ENCODE assay signal across 1 cellular context in the genomic region with DNA sequence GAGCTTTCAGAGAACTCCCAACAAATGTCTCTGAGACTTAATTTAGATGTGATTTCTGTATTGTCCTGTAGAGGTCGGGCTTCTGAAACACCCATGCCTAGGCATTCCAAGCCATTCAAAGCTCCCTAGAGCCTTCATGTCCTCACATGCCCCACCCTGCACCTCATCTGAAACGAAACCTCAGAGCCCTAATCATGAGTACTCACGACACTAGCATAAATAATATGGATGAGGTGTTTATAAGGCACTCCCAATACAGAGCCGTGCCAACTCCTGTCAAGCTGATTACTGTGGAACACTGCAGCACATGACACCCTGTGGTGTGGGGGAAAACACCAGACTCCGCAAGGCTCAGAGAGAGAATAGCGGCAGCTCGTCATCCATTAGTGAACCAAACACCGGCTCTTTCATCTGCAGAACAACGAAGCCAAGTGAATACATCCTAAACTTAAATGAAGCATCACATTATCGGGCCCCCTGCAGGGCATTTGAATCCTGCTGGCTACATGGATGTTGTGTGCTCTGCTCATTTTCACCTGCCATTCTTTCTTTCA.
TF ChIP-seq lines count a peak whose summit lies in the region.

No MANE protein-coding gene starts in this region.

TF ChIP-seq in K562, 482 proteins besides CTCF, POLR2A, EP300 and RAD21 (continued from another document):
- TF ChIP-seq, protein P1, sequence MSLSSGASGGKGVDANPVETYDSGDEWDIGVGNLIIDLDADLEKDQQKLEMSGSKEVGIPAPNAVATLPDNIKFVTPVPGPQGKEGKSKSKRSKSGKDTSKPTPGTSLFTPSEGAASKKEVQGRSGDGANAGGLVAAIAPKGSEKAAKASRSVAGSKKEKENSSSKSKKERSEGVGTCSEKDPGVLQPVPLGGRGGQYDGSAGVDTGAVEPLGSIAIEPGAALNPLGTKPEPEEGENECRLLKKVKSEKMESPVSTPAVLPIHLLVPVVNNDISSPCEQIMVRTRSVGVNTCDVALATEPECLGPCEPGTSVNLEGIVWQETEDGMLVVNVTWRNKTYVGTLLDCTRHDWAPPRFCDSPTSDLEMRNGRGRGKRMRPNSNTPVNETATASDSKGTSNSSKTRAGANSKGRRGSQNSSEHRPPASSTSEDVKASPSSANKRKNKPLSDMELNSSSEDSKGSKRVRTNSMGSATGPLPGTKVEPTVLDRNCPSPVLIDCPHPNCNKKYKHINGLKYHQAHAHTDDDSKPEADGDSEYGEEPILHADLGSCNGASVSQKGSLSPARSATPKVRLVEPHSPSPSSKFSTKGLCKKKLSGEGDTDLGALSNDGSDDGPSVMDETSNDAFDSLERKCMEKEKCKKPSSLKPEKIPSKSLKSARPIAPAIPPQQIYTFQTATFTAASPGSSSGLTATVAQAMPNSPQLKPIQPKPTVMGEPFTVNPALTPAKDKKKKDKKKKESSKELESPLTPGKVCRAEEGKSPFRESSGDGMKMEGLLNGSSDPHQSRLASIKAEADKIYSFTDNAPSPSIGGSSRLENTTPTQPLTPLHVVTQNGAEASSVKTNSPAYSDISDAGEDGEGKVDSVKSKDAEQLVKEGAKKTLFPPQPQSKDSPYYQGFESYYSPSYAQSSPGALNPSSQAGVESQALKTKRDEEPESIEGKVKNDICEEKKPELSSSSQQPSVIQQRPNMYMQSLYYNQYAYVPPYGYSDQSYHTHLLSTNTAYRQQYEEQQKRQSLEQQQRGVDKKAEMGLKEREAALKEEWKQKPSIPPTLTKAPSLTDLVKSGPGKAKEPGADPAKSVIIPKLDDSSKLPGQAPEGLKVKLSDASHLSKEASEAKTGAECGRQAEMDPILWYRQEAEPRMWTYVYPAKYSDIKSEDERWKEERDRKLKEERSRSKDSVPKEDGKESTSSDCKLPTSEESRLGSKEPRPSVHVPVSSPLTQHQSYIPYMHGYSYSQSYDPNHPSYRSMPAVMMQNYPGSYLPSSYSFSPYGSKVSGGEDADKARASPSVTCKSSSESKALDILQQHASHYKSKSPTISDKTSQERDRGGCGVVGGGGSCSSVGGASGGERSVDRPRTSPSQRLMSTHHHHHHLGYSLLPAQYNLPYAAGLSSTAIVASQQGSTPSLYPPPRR (CRISPR knock-in tag; IDR thresholded peaks at IDR 0.05; ENCODE audit: borderline replicate concordance): no peak
- TF ChIP-seq HEY1 (CRISPR knock-in tag; IDR thresholded peaks at IDR 0.05; ENCODE audit: borderline replicate concordance) (no peak), TEAD2 (tag; IDR thresholded peaks at IDR 0.05) (0 out of 2 replicates have a peak, but pooled peaks have one; percentile 48), DPF2 (IDR thresholded peaks at IDR 0.05) (no peak), NONO (IDR thresholded peaks at IDR 0.05; ENCODE audit: low read depth in 2 of 2, low read length in 1 of 2) (no peak), RB1 (IDR thresholded peaks at IDR 0.05; ENCODE audit: low read depth) (0 out of 2 replicates have a peak, but pooled peaks have one; percentile 28)
- TF ChIP-seq, protein P2, sequence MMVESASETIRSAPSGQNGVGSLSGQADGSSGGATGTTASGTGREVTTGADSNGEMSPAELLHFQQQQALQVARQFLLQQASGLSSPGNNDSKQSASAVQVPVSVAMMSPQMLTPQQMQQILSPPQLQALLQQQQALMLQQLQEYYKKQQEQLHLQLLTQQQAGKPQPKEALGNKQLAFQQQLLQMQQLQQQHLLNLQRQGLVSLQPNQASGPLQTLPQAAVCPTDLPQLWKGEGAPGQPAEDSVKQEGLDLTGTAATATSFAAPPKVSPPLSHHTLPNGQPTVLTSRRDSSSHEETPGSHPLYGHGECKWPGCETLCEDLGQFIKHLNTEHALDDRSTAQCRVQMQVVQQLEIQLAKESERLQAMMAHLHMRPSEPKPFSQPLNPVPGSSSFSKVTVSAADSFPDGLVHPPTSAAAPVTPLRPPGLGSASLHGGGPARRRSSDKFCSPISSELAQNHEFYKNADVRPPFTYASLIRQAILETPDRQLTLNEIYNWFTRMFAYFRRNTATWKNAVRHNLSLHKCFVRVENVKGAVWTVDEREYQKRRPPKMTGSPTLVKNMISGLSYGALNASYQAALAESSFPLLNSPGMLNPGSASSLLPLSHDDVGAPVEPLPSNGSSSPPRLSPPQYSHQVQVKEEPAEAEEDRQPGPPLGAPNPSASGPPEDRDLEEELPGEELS (CRISPR knock-in tag; IDR thresholded peaks at IDR 0.05; ENCODE audit: borderline replicate concordance): no peak
- TF ChIP-seq, protein P3, sequence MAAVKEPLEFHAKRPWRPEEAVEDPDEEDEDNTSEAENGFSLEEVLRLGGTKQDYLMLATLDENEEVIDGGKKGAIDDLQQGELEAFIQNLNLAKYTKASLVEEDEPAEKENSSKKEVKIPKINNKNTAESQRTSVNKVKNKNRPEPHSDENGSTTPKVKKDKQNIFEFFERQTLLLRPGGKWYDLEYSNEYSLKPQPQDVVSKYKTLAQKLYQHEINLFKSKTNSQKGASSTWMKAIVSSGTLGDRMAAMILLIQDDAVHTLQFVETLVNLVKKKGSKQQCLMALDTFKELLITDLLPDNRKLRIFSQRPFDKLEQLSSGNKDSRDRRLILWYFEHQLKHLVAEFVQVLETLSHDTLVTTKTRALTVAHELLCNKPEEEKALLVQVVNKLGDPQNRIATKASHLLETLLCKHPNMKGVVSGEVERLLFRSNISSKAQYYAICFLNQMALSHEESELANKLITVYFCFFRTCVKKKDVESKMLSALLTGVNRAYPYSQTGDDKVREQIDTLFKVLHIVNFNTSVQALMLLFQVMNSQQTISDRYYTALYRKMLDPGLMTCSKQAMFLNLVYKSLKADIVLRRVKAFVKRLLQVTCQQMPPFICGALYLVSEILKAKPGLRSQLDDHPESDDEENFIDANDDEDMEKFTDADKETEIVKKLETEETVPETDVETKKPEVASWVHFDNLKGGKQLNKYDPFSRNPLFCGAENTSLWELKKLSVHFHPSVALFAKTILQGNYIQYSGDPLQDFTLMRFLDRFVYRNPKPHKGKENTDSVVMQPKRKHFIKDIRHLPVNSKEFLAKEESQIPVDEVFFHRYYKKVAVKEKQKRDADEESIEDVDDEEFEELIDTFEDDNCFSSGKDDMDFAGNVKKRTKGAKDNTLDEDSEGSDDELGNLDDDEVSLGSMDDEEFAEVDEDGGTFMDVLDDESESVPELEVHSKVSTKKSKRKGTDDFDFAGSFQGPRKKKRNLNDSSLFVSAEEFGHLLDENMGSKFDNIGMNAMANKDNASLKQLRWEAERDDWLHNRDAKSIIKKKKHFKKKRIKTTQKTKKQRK (IDR thresholded peaks at IDR 0.05; ENCODE audit: borderline replicate concordance, low read depth, low read length): no peak
- TF ChIP-seq, protein P4, sequence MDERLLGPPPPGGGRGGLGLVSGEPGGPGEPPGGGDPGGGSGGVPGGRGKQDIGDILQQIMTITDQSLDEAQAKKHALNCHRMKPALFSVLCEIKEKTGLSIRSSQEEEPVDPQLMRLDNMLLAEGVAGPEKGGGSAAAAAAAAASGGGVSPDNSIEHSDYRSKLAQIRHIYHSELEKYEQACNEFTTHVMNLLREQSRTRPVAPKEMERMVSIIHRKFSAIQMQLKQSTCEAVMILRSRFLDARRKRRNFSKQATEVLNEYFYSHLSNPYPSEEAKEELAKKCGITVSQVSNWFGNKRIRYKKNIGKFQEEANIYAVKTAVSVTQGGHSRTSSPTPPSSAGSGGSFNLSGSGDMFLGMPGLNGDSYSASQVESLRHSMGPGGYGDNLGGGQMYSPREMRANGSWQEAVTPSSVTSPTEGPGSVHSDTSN (CRISPR knock-in tag; IDR thresholded peaks at IDR 0.05; ENCODE audit: low read depth): no peak
- TF ChIP-seq, protein P4 (tag; conservative IDR thresholded peaks at IDR 0.05; ENCODE audit: low read depth): 0 out of 2 replicates have a peak, but pooled peaks have one; percentile 12
